In genomic region chr10:75211007-75211735, GRCh38 we compare ENCODE assay signal across 8 cellular contexts. TPM values are rescaled to one million over a fixed set of nuclear protein-coding genes. Genes with fewer than 3 reads are reported as not detected.
DNase-seq lines count a peak whose midpoint lies in the region; ATAC-seq and TF ChIP-seq lines count a peak whose summit lies in the region.

No MANE protein-coding gene starts in this region.

- TF ChIP-seq CTCF in 22Rv1 (IDR thresholded peaks at IDR 0.05) = no peak
- TF ChIP-seq CTCF in GM12865 (IDR thresholded peaks at IDR 0.05; ENCODE audit: insufficient read depth, low read depth, low read length, missing control alignments) = no peak
- no peak for TF ChIP-seq CTCF in OCI-LY1 (IDR thresholded peaks at IDR 0.05; ENCODE audit: low read length)
- TF ChIP-seq CTCF in ascending aorta (IDR thresholded peaks at IDR 0.05) = no peak

- H3K9me3 ChIP-seq in OCI-LY1 (ENCODE audit: low read length) (no peaks in the 10 kb centered on the region), ascending aorta (no peaks in the 10 kb centered on the region)

- DNase-seq in GM12865 (ENCODE audit: low read depth) = peak; percentile 62
- peak in 1 of 2 donors; percentile 72 for DNase-seq in ascending aorta (ENCODE audit: low spot score in 2 of 2)
- DNase-seq in iPS-NIHi7 (ENCODE audit: extremely low spot score) = peak; percentile 40
- peak; percentile 52 for DNase-seq in stimulated activated CD4-positive, alpha-beta T cell treated with anti-CD3 and anti-CD28 coated beads, Interleukin-15, amount 100 ng/mL, for 24 hours
- no peak for DNase-seq in NCI-H345 (lab: John Stamatoyannopoulos, UW)

- H3K4me2 ChIP-seq in OCI-LY1 (ENCODE audit: low read length) = peak overlapping the region; percentile 84

- H3K27me3 ChIP-seq in OCI-LY1 (ENCODE audit: insufficient read depth, low read length) = no peaks in the 10 kb centered on the region
- no peaks in the 10 kb centered on the region for H3K27me3 ChIP-seq in ascending aorta

- peak overlapping the region; percentile 96 for H3K9ac ChIP-seq in OCI-LY1 (ENCODE audit: low read length)

- no peak overlapping the region for H2AFZ ChIP-seq in OCI-LY1 (ENCODE audit: low read length)

- no peaks in the 10 kb centered on the region for H3K9me2 ChIP-seq in OCI-LY1 (ENCODE audit: low read depth, low read length)

- ATAC-seq in HG03095 (IDR thresholded peaks at IDR 0.05; ENCODE audit: unreplicated experiment) = no peak

- H4K20me1 ChIP-seq in OCI-LY1 (ENCODE audit: insufficient read depth, low read length) = no peaks in the 10 kb centered on the region

- H3K4me3 ChIP-seq in GM12865 (ENCODE audit: low read depth, low read length) (peak overlapping the region; percentile 79), OCI-LY1 (ENCODE audit: low read depth, low read length, poor library complexity, severe bottlenecking) (peak overlapping the region; percentile 96), ascending aorta (peak overlapping the region; percentile 84 to 94)

- intact Hi-C loops in ascending aorta (cut with DNase I) = loop anchor here (2.0 kb wide), 2 partner anchors 22 to 100 kb away; partner anchors contain the start of gene SAMD8

- peaks cover 32% of the 10 kb centered on the region for H3K79me2 ChIP-seq in OCI-LY1 (ENCODE audit: insufficient read depth, low read length)

- H3K4me1 ChIP-seq in OCI-LY1 (ENCODE audit: insufficient read depth, low read length, severe bottlenecking) (peaks cover 26% of the 10 kb centered on the region), ascending aorta (peaks cover 10 to 29% of the 10 kb centered on the region in 2 donors)

- H3K36me3 ChIP-seq in OCI-LY1 (ENCODE audit: insufficient read depth, low read length) (peaks cover 42% of the 10 kb centered on the region), ascending aorta (peaks cover 34 to 37% of the 10 kb centered on the region in 2 donors)

- H3F3A ChIP-seq in OCI-LY1 (ENCODE audit: insufficient read depth, low read length) = no peaks in the 10 kb centered on the region

- peak overlapping the region; percentile 87 for H3K27ac ChIP-seq in 22Rv1
- H3K27ac ChIP-seq in OCI-LY1 (ENCODE audit: low read depth, low read length, poor library complexity, severe bottlenecking) = peak overlapping the region; percentile 80
- H3K27ac ChIP-seq in ascending aorta = peak overlapping the region; percentile 98 to 100

RNA-seq across cellular contexts. Expression of gene VDAC2, which starts 0.6 kb away (rescaled TPM):
- total RNA-seq in ascending aorta = 14.4 TPM

RNA-seq across cellular contexts. Expression of gene COMTD1, which starts 24.6 kb away (rescaled TPM):
- total RNA-seq in ascending aorta = 85.5 TPM
